In genomic region chr17:67993998-67994361, GRCh38 we compare ENCODE assay signal across 1 cellular context.
A peak's percentile ranks its signal among the peaks of the same experiment; 100 is the strongest.
TF ChIP-seq lines count a peak whose summit lies in the region.

No MANE protein-coding gene starts in this region.

TF ChIP-seq in HepG2, 621 proteins besides CTCF, POLR2A, EP300 and RAD21 (continued from another document and continues in another):
- TF ChIP-seq HNF1B (CRISPR knock-in tag; IDR thresholded peaks at IDR 0.05): no peak
- TF ChIP-seq MEF2D (CRISPR knock-in tag; IDR thresholded peaks at IDR 0.05): no peak
- no peak for TF ChIP-seq BATF2 (CRISPR knock-in tag; IDR thresholded peaks at IDR 0.05)
- TF ChIP-seq ZBTB34 (CRISPR knock-in tag; IDR thresholded peaks at IDR 0.05): no peak
- TF ChIP-seq ZNF160 (CRISPR knock-in tag; IDR thresholded peaks at IDR 0.05): no peak
- TF ChIP-seq PAX8 (CRISPR knock-in tag; IDR thresholded peaks at IDR 0.05; ENCODE audit: borderline replicate concordance): no peak
- TF ChIP-seq CBX1 (IDR thresholded peaks at IDR 0.05; ENCODE audit: low read depth): no peak
- TF ChIP-seq PHF8 (CRISPR knock-in tag; IDR thresholded peaks at IDR 0.05): peak; percentile 24; the same call in 1 of the 2 replicates
- TF ChIP-seq HIVEP1 (CRISPR knock-in tag; IDR thresholded peaks at IDR 0.05): no peak; the same call in 1 of the 2 replicates
- TF ChIP-seq HMGXB3 (CRISPR knock-in tag; IDR thresholded peaks at IDR 0.05; ENCODE audit: borderline replicate concordance): no peak
- peak; percentile 88 for TF ChIP-seq ZNF777 (CRISPR knock-in tag; IDR thresholded peaks at IDR 0.05)
- TF ChIP-seq EEA1 (CRISPR knock-in tag; IDR thresholded peaks at IDR 0.05; ENCODE audit: borderline replicate concordance): no peak
- no peak for TF ChIP-seq CENPT (CRISPR knock-in tag; IDR thresholded peaks at IDR 0.05; ENCODE audit: low read depth)
- TF ChIP-seq REPIN1 (CRISPR knock-in tag; IDR thresholded peaks at IDR 0.05; ENCODE audit: borderline replicate concordance, low read depth): 0 out of 2 replicates have a peak, but pooled peaks have one; percentile 16
- TF ChIP-seq ZNF12 (CRISPR knock-in tag; IDR thresholded peaks at IDR 0.05): 0 out of 2 replicates have a peak, but pooled peaks have one; percentile 21
- no peak; the same call in 1 of the 2 replicates for TF ChIP-seq POLR2G (IDR thresholded peaks at IDR 0.05; ENCODE audit: low read depth, low read length)
- no peak for TF ChIP-seq ZHX2 (IDR thresholded peaks at IDR 0.05; ENCODE audit: low read depth)
- TF ChIP-seq ZHX2 (CRISPR knock-in tag; IDR thresholded peaks at IDR 0.05; ENCODE audit: borderline replicate concordance): no peak
- TF ChIP-seq KDM5B (CRISPR knock-in tag; IDR thresholded peaks at IDR 0.05; ENCODE audit: borderline replicate concordance): peak; percentile 62
- no peak for TF ChIP-seq MAZ (IDR thresholded peaks at IDR 0.05; ENCODE audit: borderline replicate concordance, low read depth, low read length)
- no peak for TF ChIP-seq MAZ (CRISPR knock-in tag; IDR thresholded peaks at IDR 0.05; ENCODE audit: low read depth)
- no peak for TF ChIP-seq ONECUT2 (CRISPR knock-in tag; IDR thresholded peaks at IDR 0.05)
- TF ChIP-seq HOMEZ (CRISPR knock-in tag; IDR thresholded peaks at IDR 0.05; ENCODE audit: low read depth): no peak
- TF ChIP-seq RXRA (CRISPR knock-in tag; IDR thresholded peaks at IDR 0.05): no peak
- TF ChIP-seq HOXA9 (CRISPR knock-in tag; IDR thresholded peaks at IDR 0.05; ENCODE audit: borderline replicate concordance): no peak
- peak; percentile 54; the same call in 1 of the 2 replicates for TF ChIP-seq FOXC1 (CRISPR knock-in tag; IDR thresholded peaks at IDR 0.05; ENCODE audit: borderline replicate concordance)
- no peak for TF ChIP-seq ZXDC (CRISPR knock-in tag; IDR thresholded peaks at IDR 0.05)
- TF ChIP-seq FOXJ3 (CRISPR knock-in tag; IDR thresholded peaks at IDR 0.05; ENCODE audit: borderline replicate concordance): no peak
- peak; percentile 26; the same call in 1 of the 2 replicates for TF ChIP-seq ZSCAN9 (CRISPR knock-in tag; IDR thresholded peaks at IDR 0.05; ENCODE audit: borderline replicate concordance)
- TF ChIP-seq ATF7-NPFF (CRISPR knock-in tag; IDR thresholded peaks at IDR 0.05; ENCODE audit: low read depth): no peak
- TF ChIP-seq MEIS2 (CRISPR knock-in tag; IDR thresholded peaks at IDR 0.05): no peak
- 0 out of 2 replicates have a peak, but pooled peaks have one; percentile 34 for TF ChIP-seq ZNF292 (CRISPR knock-in tag; IDR thresholded peaks at IDR 0.05; ENCODE audit: borderline replicate concordance, low read depth)
- no peak for TF ChIP-seq ZNF549 (CRISPR knock-in tag; IDR thresholded peaks at IDR 0.05)
- TF ChIP-seq EED (CRISPR knock-in tag; IDR thresholded peaks at IDR 0.05): 0 out of 2 replicates have a peak, but pooled peaks have one; percentile 28
- TF ChIP-seq SMARCE1 (IDR thresholded peaks at IDR 0.05; ENCODE audit: borderline replicate concordance): no peak
